Comparison of ENCODE assay signal across 20 cellular contexts in the genomic region with DNA sequence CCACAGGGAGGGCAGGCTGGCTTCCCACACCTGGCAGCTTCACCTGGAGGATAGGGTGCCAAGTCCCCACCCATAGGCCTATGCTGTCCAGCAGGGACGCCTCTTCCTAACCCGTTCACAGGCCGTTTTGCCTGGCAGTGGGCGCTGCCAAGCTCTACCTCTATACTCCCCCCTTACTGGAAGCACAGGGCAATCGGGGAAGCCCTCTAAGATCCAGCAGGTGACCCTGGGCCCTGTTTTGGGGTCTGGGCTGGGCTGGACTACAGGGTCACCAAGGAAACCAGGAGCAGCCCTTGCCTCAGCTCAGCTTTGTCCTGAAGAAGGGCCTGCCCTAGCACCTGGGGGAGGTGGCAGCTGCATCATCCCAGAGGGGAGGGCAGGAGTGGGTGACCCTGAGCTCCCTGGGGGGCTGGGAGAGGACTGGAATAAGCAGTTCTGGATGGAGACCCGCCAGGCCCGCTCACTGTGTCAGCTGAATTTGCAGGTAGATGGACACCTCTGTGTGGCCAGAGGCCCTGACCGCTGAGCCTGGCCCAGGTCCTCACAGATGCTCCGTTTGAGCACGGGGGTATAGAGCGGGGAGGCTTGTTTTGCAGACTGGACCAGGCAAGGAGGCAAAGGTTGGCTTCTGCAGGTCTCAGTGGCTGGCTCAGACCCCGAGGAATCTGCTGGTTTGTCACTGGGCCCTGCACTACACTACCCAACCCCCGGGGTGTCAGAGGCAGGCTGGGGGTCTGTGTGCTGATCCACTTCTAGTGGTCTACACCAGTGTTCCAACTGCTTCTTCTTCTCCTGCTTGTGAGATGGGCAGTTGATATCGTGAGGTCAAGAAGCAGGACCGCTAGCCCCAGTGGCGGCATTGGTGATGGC.
"Had no signal": no experiment of that assay in that cellular context is flagged by ENCODE, and none has a peak within 500 bp of the region (broad histone marks: within the 10 kb centered on the region; RNA-seq: fewer than 3 reads in every experiment).

No MANE protein-coding gene starts in this region.

- H3K4me1 ChIP-seq: body of pancreas, colonic mucosa, suprapubic skin had no signal

- H3K27me3 Mint-ChIP-seq: activated naive CD8-positive, alpha-beta T cell had no signal

- H3K27me3 ChIP-seq: body of pancreas, colonic mucosa, suprapubic skin had no signal

- H3K4me1 Mint-ChIP-seq: naive B cell had no signal

- DNase-seq: activated CD4-positive, alpha-beta T cell treated with anti-CD3 and anti-CD28 coated beads, Interleukin-2, amount 50 U/mL, for 48 hours; activated gamma-delta T cell treated with Interleukin-2 at 50 U/mL for 16 hours; activated T-cell treated with anti-CD3 and anti-CD28 coated beads, Interleukin-2, amount 50 U/mL, for 72 hours; amniotic stem cell; body of pancreas; central memory CD4-positive, alpha-beta T cell; colonic mucosa; hippocampal formation; naive B cell; retina; stimulated activated CD4-positive, alpha-beta T cell treated with anti-CD3 and anti-CD28 coated beads, Interleukin-4, amount 100 ng/mL, for 24 hours; stimulated activated naive CD8-positive, alpha-beta T cell treated with anti-CD3 and anti-CD28 coated beads, Interleukin-15, Interleukin-2, amounts not matched to agents 100 U/mL and 50 U/mL, for 24 hours; T-helper 1 cell; T1000; trophoblast cell had no signal

- H3K27ac Mint-ChIP-seq: activated naive CD8-positive, alpha-beta T cell; activated T-cell treated with anti-CD3 and anti-CD28 coated beads, Interleukin-2, amount 50 U/mL, for 72 hours; naive B cell had no signal

- H3K9me3 Mint-ChIP-seq: activated T-cell treated with anti-CD3 and anti-CD28 coated beads, Interleukin-2, amount 50 U/mL, for 72 hours; naive B cell had no signal

- H3K36me3 Mint-ChIP-seq: activated naive CD8-positive, alpha-beta T cell; naive B cell had no signal

- H3K36me3 ChIP-seq: colonic mucosa, suprapubic skin had no signal

- H3K9me3 ChIP-seq: body of pancreas, colonic mucosa, suprapubic skin had no signal

- H3K4me3 Mint-ChIP-seq: activated naive CD8-positive, alpha-beta T cell; activated T-cell treated with anti-CD3 and anti-CD28 coated beads, Interleukin-2, amount 50 U/mL, for 72 hours; naive B cell had no signal

- ATAC-seq: activated T-cell treated with anti-CD3 and anti-CD28 coated beads, Interleukin-2, amount 50 U/mL, for 72 hours; body of pancreas; esophagus mucosa; SK-N-SH treated with all-trans-retinoic acid at 6 μM for 48 hours; stimulated activated naive CD8-positive, alpha-beta T cell treated with anti-CD3 and anti-CD28 coated beads, Interleukin-15, Interleukin-2, amounts not matched to agents 100 U/mL and 50 U/mL, for 24 hours had no signal

- H3K27ac ChIP-seq: body of pancreas, colonic mucosa, skin epidermis, suprapubic skin had no signal

- H3K4me3 ChIP-seq: body of pancreas, colonic mucosa, skin epidermis, suprapubic skin had no signal
